Comparison of ENCODE assay signal across 8 cellular contexts in the genomic region with DNA sequence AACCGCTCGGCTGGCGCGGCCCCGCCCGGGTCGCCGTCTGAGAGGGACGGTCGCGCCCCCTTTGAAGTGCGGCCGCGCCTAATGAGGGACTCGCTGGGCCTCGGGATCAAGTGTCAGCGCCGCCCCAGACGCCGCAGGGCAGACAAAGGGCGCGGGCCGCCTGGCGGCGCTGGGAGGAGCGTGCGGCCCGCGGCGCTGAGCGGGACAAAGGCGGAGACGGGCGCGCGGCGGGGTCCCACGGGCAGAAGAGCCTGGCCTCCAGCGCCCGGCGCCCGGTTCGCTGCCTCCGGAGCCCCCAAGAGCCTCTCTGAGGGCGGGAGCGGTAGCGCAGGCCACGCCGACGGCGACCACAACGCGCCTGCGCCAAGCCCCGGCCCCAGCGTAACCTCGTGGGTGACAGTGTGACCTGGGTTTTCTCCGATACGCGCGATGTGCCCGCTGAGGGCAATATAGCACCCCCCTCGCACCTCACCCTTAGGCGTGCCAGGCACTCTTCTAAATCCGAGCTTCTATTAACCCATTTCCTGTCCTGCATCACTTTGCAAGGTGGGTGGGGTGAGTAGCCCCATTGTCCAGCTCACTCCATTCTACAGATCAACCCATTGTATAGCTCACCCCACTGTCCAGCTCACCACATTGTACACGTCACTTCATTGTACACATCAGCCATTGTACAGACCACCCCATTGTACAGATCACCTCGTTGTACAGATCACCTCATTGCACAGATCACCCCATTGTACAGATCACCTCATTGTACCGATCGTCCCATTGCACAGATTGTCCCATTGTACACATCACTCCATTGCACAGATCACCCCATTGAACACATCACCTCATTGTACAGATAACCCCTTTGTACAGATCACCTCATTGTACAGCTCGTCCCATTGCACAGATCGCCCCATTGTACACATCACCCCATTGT. TPM values are rescaled to one million over a fixed set of nuclear protein-coding genes. Genes with fewer than 3 reads are reported as not detected.
DNase-seq lines count a peak whose midpoint lies in the region; ATAC-seq and TF ChIP-seq lines count a peak whose summit lies in the region.

No MANE protein-coding gene starts in this region.

- no peaks in the 10 kb centered on the region for H3K9me3 Mint-ChIP-seq in activated T-cell treated with anti-CD3 and anti-CD28 coated beads, Interleukin-2, amount 50 U/mL, for 72 hours
- H3K9me3 Mint-ChIP-seq in nephron, result no peaks in the 10 kb centered on the region

- TF ChIP-seq CTCF in GM12875 (IDR thresholded peaks at IDR 0.05; ENCODE audit: borderline replicate concordance, insufficient read depth, low read depth, low read length) (peak; percentile 52), fibroblast of mammary gland (conservative IDR thresholded peaks at IDR 0.05; ENCODE audit: control insufficient read depth, insufficient read depth, low read depth, low read length) (no peak), nephron (IDR thresholded peaks at IDR 0.05; ENCODE audit: unreplicated experiment in 3 of 3) (peak; percentile 57 to 67 (median 63))

- peak; percentile 62 for DNase-seq in NCI-H2227 (lab: John Stamatoyannopoulos, UW; ENCODE audit: unreplicated experiment)
- DNase-seq in activated T-cell treated with anti-CD3 and anti-CD28 coated beads, Interleukin-2, amount 50 U/mL, for 72 hours, result peak; percentile 56 to 64
- peak; percentile 38 for DNase-seq in fibroblast of mammary gland (ENCODE audit: low read depth)
- DNase-seq in stimulated activated naive CD4-positive, alpha-beta T cell treated with Interleukin-2 at 50 U/mL for 16 hours (lab: John Stamatoyannopoulos, UW), result peak; percentile 59
- no peak for DNase-seq in NCI-H2196 treated with DMSO at 0.1 percent for 48 hours (lab: John Stamatoyannopoulos, UW; ENCODE audit: unreplicated experiment)

- H3K4me1 Mint-ChIP-seq in activated T-cell treated with anti-CD3 and anti-CD28 coated beads, Interleukin-2, amount 50 U/mL, for 72 hours (ENCODE audit: low read depth), result peaks cover 15% of the 10 kb centered on the region
- peaks cover 39% of the 10 kb centered on the region for H3K4me1 Mint-ChIP-seq in nephron

- peaks cover 0 to 5% of the 10 kb centered on the region in 2 donors for H3K36me3 Mint-ChIP-seq in activated T-cell treated with anti-CD3 and anti-CD28 coated beads, Interleukin-2, amount 50 U/mL, for 72 hours (ENCODE audit: insufficient read depth in 2 of 2)
- H3K36me3 Mint-ChIP-seq in nephron (ENCODE audit: low read depth), result peaks cover 8% of the 10 kb centered on the region

- peak overlapping the region; percentile 62 for H3K4me3 ChIP-seq in GM12875 (ENCODE audit: low read depth, low read length)
- peak overlapping the region; percentile 57 for H3K4me3 ChIP-seq in fibroblast of mammary gland (ENCODE audit: control insufficient read depth, low read depth, low read length)

- no peak overlapping the region for H3K27ac Mint-ChIP-seq in activated T-cell treated with anti-CD3 and anti-CD28 coated beads, Interleukin-2, amount 50 U/mL, for 72 hours
- peak overlapping the region; percentile 94 to 98 (median 95) for H3K27ac Mint-ChIP-seq in nephron

- H3K27me3 Mint-ChIP-seq in activated T-cell treated with anti-CD3 and anti-CD28 coated beads, Interleukin-2, amount 50 U/mL, for 72 hours (ENCODE audit: low read depth), result peaks cover 7% of the 10 kb centered on the region
- H3K27me3 Mint-ChIP-seq in nephron (ENCODE audit: low read depth), result peaks cover 5% of the 10 kb centered on the region

- peak; percentile 61 for ATAC-seq in HG02571 (IDR thresholded peaks at IDR 0.05; ENCODE audit: unreplicated experiment)
- ATAC-seq in activated T-cell treated with anti-CD3 and anti-CD28 coated beads, Interleukin-2, amount 50 U/mL, for 72 hours (replicated peaks in 1 of 2), result peak; percentile 86 to 91

- peak overlapping the region; percentile 81 to 84 for H3K4me3 Mint-ChIP-seq in activated T-cell treated with anti-CD3 and anti-CD28 coated beads, Interleukin-2, amount 50 U/mL, for 72 hours
- peak overlapping the region; percentile 71 to 87 (median 85) for H3K4me3 Mint-ChIP-seq in nephron

RNA-seq across cellular contexts. Expression of gene STX18, which starts 33.7 kb away (rescaled TPM):
- 10 to 100 TPM; 22.3 to 24.0 TPM for total RNA-seq in activated T-cell treated with anti-CD3 and anti-CD28 coated beads, Interleukin-2, amount 50 U/mL, for 72 hours
